ENCODE assay signal across 21 cellular contexts in genomic region chr16:3589001-3589400, GRCh38. TPM values are rescaled to one million over a fixed set of nuclear protein-coding genes. Genes with fewer than 3 reads are reported as not detected.
"Had no signal": no experiment of that assay in that cellular context is flagged by ENCODE, and none has a peak within 500 bp of the region (broad histone marks: within the 10 kb centered on the region; RNA-seq: fewer than 3 reads in every experiment).

No MANE protein-coding gene starts in this region.

- H3K27ac ChIP-seq: colonic mucosa, hepatocyte, pancreas, right lobe of liver, spleen, testis, tibial nerve had no signal

- H3K27ac Mint-ChIP-seq: mesothelial cell of epicardium; natural killer cell; progenitor cell of endocrine pancreas; stimulated activated memory B cell treated with anti-CD40 and anti-IgM and Interleukin-4, amounts not matched to agents 10 μg/mL and 1 μg/mL and 100 μg/mL, for 72 hours; stimulated activated naive CD8-positive, alpha-beta T cell treated with anti-CD3 and anti-CD28 coated beads, Interleukin-15, amount 100 ng/mL, for 72 hours had no signal

- H3K27me3 ChIP-seq: colonic mucosa, hepatocyte, pancreas, right lobe of liver, spleen, testis, tibial nerve had no signal

- H3K79me2 ChIP-seq: hepatocyte had no signal

- H3K27me3 Mint-ChIP-seq: progenitor cell of endocrine pancreas; stimulated activated memory B cell treated with anti-CD40 and anti-IgM and Interleukin-4, amounts not matched to agents 10 μg/mL and 1 μg/mL and 100 μg/mL, for 72 hours; stimulated activated naive CD8-positive, alpha-beta T cell treated with anti-CD3 and anti-CD28 coated beads, Interleukin-15, amount 100 ng/mL, for 72 hours had no signal

- DNase-seq: colonic mucosa; effector CD8-positive, alpha-beta T cell; foreskin melanocyte; left colon; natural killer cell; occipital lobe; pancreas; spleen; stimulated activated CD4-positive, alpha-beta T cell treated with anti-CD3 and anti-CD28 coated beads, Interleukin-15, amount 100 ng/mL, for 24 hours; stimulated activated CD4-positive, alpha-beta T cell treated with anti-CD3 and anti-CD28 coated beads, Interleukin-1b, Interleukin-23, amount 100 ng/mL, for 48 hours; stimulated activated CD4-positive, alpha-beta T cell treated with anti-CD3 and anti-CD28 coated beads, Interleukin-4, amount 100 ng/mL, for 24 hours; stimulated activated naive CD8-positive, alpha-beta T cell treated with anti-CD3 and anti-CD28 coated beads, Interleukin-15, amount 100 ng/mL, for 72 hours; testis had no signal

- H2AFZ ChIP-seq: hepatocyte had no signal

- H3K36me3 ChIP-seq: colonic mucosa, pancreas, right lobe of liver had no signal

- H3K4me1 Mint-ChIP-seq: mesothelial cell of epicardium, neural crest cell had no signal

- H3K4me1 ChIP-seq: colonic mucosa, pancreas, right lobe of liver, testis, tibial nerve had no signal

- H3K4me2 ChIP-seq: hepatocyte had no signal

- H3K4me3 ChIP-seq: colonic mucosa, hepatocyte, pancreas, right lobe of liver, spleen, testis, tibial nerve had no signal

- H3K9me3 Mint-ChIP-seq: mesothelial cell of epicardium; natural killer cell; neural crest cell; stimulated activated memory B cell treated with anti-CD40 and anti-IgM and Interleukin-4, amounts not matched to agents 10 μg/mL and 1 μg/mL and 100 μg/mL, for 72 hours; stimulated activated naive CD8-positive, alpha-beta T cell treated with anti-CD3 and anti-CD28 coated beads, Interleukin-15, amount 100 ng/mL, for 72 hours had no signal

- H3K4me3 Mint-ChIP-seq: mesothelial cell of epicardium; natural killer cell; neural crest cell; stimulated activated memory B cell treated with anti-CD40 and anti-IgM and Interleukin-4, amounts not matched to agents 10 μg/mL and 1 μg/mL and 100 μg/mL, for 72 hours; stimulated activated naive CD8-positive, alpha-beta T cell treated with anti-CD3 and anti-CD28 coated beads, Interleukin-15, amount 100 ng/mL, for 72 hours had no signal

- H3K9me3 ChIP-seq: colonic mucosa, pancreas, right lobe of liver, spleen, testis, tibial nerve had no signal

RNA-seq across cellular contexts. Expression of gene NLRC3, which starts 11.8 kb away (rescaled TPM):
- total RNA-seq: myocyte, neural crest cell had no signal
